1 cellular context compared by ENCODE assay signal in the genomic region with DNA sequence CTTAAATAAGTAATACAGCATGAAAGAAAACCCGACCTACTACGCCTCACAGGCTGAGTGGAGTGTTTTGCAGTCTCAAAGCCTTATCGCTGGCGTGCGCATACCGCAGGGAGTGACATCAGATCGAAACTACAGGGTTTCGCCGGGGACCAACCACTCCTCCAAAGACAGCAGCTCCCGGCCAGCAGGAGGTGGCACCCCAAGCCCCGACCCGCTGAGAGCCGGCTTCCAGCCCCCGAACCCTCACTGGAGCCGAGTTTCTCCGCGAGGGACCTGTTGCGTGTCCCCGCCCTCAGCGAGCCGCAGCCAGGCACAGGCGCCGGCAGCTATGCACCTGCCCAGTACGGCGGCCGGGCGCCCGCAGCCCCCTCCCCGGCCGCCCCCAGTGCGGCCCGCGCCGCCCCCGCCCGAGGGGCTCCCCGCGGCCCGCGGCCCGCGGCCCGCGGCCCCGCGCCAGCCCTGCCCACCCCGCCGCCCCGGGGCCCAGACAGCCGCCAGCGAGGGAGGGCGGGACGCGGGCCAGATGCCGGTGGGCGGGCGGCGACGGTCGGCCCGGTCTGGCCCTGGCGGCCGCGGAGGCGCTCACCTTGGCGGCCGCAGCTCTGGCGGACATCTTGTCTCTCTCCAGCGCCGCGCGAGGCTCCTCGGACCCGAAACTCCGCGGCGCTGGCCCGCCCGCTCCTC.
A peak's percentile ranks its signal among the peaks of the same experiment; 100 is the strongest.
TF ChIP-seq lines count a peak whose summit lies in the region.

No MANE protein-coding gene starts in this region.

TF ChIP-seq in IMR-90, 13 proteins besides CTCF, POLR2A, EP300 and RAD21:
- TF ChIP-seq SMC3 (IDR thresholded peaks at IDR 0.05; ENCODE audit: low read depth, low read length) = peak; percentile 34
- no peak for TF ChIP-seq BHLHE40 (IDR thresholded peaks at IDR 0.05; ENCODE audit: low read depth, low read length)
- TF ChIP-seq, protein P1, sequence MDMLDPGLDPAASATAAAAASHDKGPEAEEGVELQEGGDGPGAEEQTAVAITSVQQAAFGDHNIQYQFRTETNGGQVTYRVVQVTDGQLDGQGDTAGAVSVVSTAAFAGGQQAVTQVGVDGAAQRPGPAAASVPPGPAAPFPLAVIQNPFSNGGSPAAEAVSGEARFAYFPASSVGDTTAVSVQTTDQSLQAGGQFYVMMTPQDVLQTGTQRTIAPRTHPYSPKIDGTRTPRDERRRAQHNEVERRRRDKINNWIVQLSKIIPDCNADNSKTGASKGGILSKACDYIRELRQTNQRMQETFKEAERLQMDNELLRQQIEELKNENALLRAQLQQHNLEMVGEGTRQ (IDR thresholded peaks at IDR 0.05; ENCODE audit: low read depth, low read length) = no peak
- TF ChIP-seq RCOR1 (IDR thresholded peaks at IDR 0.05; ENCODE audit: insufficient replicate concordance, low read length) = no peak
- TF ChIP-seq MXI1 (IDR thresholded peaks at IDR 0.05; ENCODE audit: borderline replicate concordance, low read depth, low read length) = peak; percentile 55
- peak; percentile 32; the same call in 1 of the 2 replicates for TF ChIP-seq MAZ (IDR thresholded peaks at IDR 0.05; ENCODE audit: borderline replicate concordance, low read depth, low read length)
- peak; percentile 4; the same call in 1 of the 2 replicates for TF ChIP-seq MAFK (IDR thresholded peaks at IDR 0.05; ENCODE audit: low read depth, low read length)
